In genomic region chr1:15205586-15206346, GRCh38 we compare ENCODE assay signal across 23 cellular contexts. TPM values are rescaled to one million over a fixed set of nuclear protein-coding genes. Genes with fewer than 3 reads are reported as not detected.
DNase-seq lines count a peak whose midpoint lies in the region; TF ChIP-seq lines count a peak whose summit lies in the region.
"Had no signal": no experiment of that assay in that cellular context is flagged by ENCODE, and none has a peak within 500 bp of the region (broad histone marks: within the 10 kb centered on the region; RNA-seq: fewer than 3 reads in every experiment).

No MANE protein-coding gene starts in this region.

- peaks cover 31 to 45% of the 10 kb centered on the region in 2 experiments for H3K4me1 Mint-ChIP-seq in H9
- H3K4me1 Mint-ChIP-seq: activated CD4-positive, alpha-beta memory T cell treated with anti-CD3 and anti-CD28 coated beads, Interleukin-2, amount 10 ng/mL, durations not matched to agents 7 days and 5 days had no signal

- H4K8ac ChIP-seq in H9 (replicated peaks; ENCODE audit: insufficient read length, low read depth, low read length): no peak overlapping the region

- no peak overlapping the region for H2AK5ac ChIP-seq in H9 (ENCODE audit: insufficient read length, low read length)

- peak overlapping the region in 2 of 3 experiments; percentile 89 to 97; a peak in 5 of 7 replicates for H3K27ac Mint-ChIP-seq in H9
- H3K27ac Mint-ChIP-seq: activated CD4-positive, alpha-beta memory T cell treated with anti-CD3 and anti-CD28 coated beads, Interleukin-2, amount 10 ng/mL, durations not matched to agents 7 days and 5 days had no signal

- H2AFZ ChIP-seq in H9 (ENCODE audit: low read length): no peak overlapping the region

- intact Hi-C loops in adrenal gland (cut with DNase I) (loop anchor here in 1 of 2 donors (10.0 kb wide), 2 partner anchors 51 to 69 kb away; partner anchors contain the start of gene TMEM51), sigmoid colon (cut with DNase I) (no loop called here)

- H2BK120ac ChIP-seq in H9 (ENCODE audit: low read depth, low read length, poor library complexity, severe bottlenecking): no peak overlapping the region

- H3K9ac ChIP-seq in H9 (ENCODE audit: extremely low read depth, insufficient read length, low read length) (no peak overlapping the region), iPS-20b (ENCODE audit: low read depth, low read length) (peak overlapping the region; percentile 67; the same call in 1 of the 2 replicates)

- H3K79me2 ChIP-seq in H9 (ENCODE audit: insufficient read depth, low read length): no peaks in the 10 kb centered on the region

- TF ChIP-seq CTCF in H9 (conservative IDR thresholded peaks at IDR 0.05) (no peak), adrenal gland (IDR thresholded peaks at IDR 0.05) (no peak), sigmoid colon (IDR thresholded peaks at IDR 0.05) (no peak)

- H3K23me2 ChIP-seq in H9 (ENCODE audit: insufficient read length, low read depth, low read length, poor library complexity, severe bottlenecking): no peaks in the 10 kb centered on the region

- H3K4me3 Mint-ChIP-seq in H9: peak overlapping the region in 1 of 2 experiments; percentile 60; a peak in 3 of 5 replicates
- H3K4me3 Mint-ChIP-seq: activated CD4-positive, alpha-beta memory T cell treated with anti-CD3 and anti-CD28 coated beads, Interleukin-2, amount 10 ng/mL, durations not matched to agents 7 days and 5 days had no signal

- no peak overlapping the region for H3K18ac ChIP-seq in H9 (ENCODE audit: insufficient read length, low read depth, low read length)

- H2BK12ac ChIP-seq in H9 (ENCODE audit: insufficient read length, low read depth, low read length): no peak overlapping the region

- no peaks in the 10 kb centered on the region; the same call in 1 of the 2 replicates for H3K4me1 ChIP-seq in H9 (ENCODE audit: insufficient read depth, low read length)
- H3K4me1 ChIP-seq in adrenal gland (replicated peaks in 1 of 2): peaks cover 32 to 51% of the 10 kb centered on the region in 2 donors
- H3K4me1 ChIP-seq in iPS-20b (ENCODE audit: insufficient read depth, low read length): peaks cover 32% of the 10 kb centered on the region; the same call in 1 of the 2 replicates
- peaks cover 0 to 69% (median 49%) of the 10 kb centered on the region in 4 donors for H3K4me1 ChIP-seq in sigmoid colon

- no peaks in the 10 kb centered on the region for H4K20me1 ChIP-seq in H9 (ENCODE audit: control insufficient read depth, insufficient read depth, insufficient read length)

- no peak overlapping the region for H3K4me2 ChIP-seq in H9 (ENCODE audit: insufficient read depth, insufficient read length, low read length)

- H4K5ac ChIP-seq in H9 (ENCODE audit: insufficient read length, low read depth, low read length): no peak overlapping the region

- TF ChIP-seq POLR2A in adrenal gland (IDR thresholded peaks at IDR 0.05): no peak
- no peak for TF ChIP-seq POLR2A in sigmoid colon (IDR thresholded peaks at IDR 0.05)

- TF ChIP-seq EP300 in sigmoid colon (IDR thresholded peaks at IDR 0.05): no peak

- H3T11ph ChIP-seq in H9 (ENCODE audit: low read length): no peak overlapping the region

- H3K14ac ChIP-seq in H9 (ENCODE audit: insufficient read depth, low read length): no peak overlapping the region

- H2BK20ac ChIP-seq in H9 (ENCODE audit: low read depth, low read length, poor library complexity, severe bottlenecking): no peak overlapping the region

- H2BK5ac ChIP-seq in H9 (ENCODE audit: insufficient read length, low read length): no peak overlapping the region

- no peaks in the 10 kb centered on the region for H3K79me1 ChIP-seq in H9 (ENCODE audit: insufficient read depth, low read depth, low read length, poor library complexity, severe bottlenecking)

- H3K36me3 ChIP-seq in adrenal gland (replicated peaks in 1 of 2): no peaks in the 10 kb centered on the region
- no peaks in the 10 kb centered on the region for H3K36me3 ChIP-seq in iPS-20b (ENCODE audit: insufficient read depth, low read depth, low read length)
- H3K36me3 ChIP-seq in sigmoid colon: no peaks in the 10 kb centered on the region
- H3K36me3 ChIP-seq: esophagus muscularis mucosa, lower lobe of right lung had no signal

- H3K23ac ChIP-seq in H9 (ENCODE audit: insufficient read length, low read depth, low read length): no peak overlapping the region

- no CpG with 5 or more reads among the region's 12 CpGs for WGBS in H9 (ENCODE audit: extremely low coverage, insufficient read length, low lambda C conversion rate)
- 73 to 81% (median 79%) methylated on average over 12 of the region's 12 CpGs for WGBS in adrenal gland, 4 donors
- 88 to 90% methylated on average over 12 of the region's 12 CpGs for WGBS in sigmoid colon, 2 donors

- H3K9me3 ChIP-seq in H9 (ENCODE audit: control insufficient read depth, low read depth, low read length) (no peaks in the 10 kb centered on the region), adrenal gland (replicated peaks in 1 of 3) (no peaks in the 10 kb centered on the region), iPS-20b (ENCODE audit: insufficient read depth, low read depth, low read length) (no peaks in the 10 kb centered on the region), sigmoid colon (no peaks in the 10 kb centered on the region)
- H3K9me3 ChIP-seq: esophagus muscularis mucosa, lower lobe of right lung, testis had no signal

- H3K9me3 Mint-ChIP-seq in H9: no peaks in the 10 kb centered on the region; a peak in 1 of 5 replicates
- H3K9me3 Mint-ChIP-seq: activated CD4-positive, alpha-beta memory T cell treated with anti-CD3 and anti-CD28 coated beads, Interleukin-2, amount 10 ng/mL, durations not matched to agents 7 days and 5 days had no signal

- H3K36me3 Mint-ChIP-seq in H9 (ENCODE audit: insufficient read depth in 1 of 3, low read depth in 3 of 3): no peaks in the 10 kb centered on the region

- no peaks in the 10 kb centered on the region for H3K27me3 Mint-ChIP-seq in H9 (ENCODE audit: low read depth)

- H3K27ac ChIP-seq in H9 (ENCODE audit: insufficient read length, low read depth, low read length) (no peak overlapping the region), adrenal gland (peak overlapping the region in 3 of 5 donors; percentile 44 to 64 (median 58)), iPS-20b (ENCODE audit: low read length) (peak overlapping the region; percentile 35), sigmoid colon (peak overlapping the region in 3 of 4 donors; percentile 56 to 80 (median 78))
- H3K27ac ChIP-seq: C4-2B, esophagus muscularis mucosa, HL-60, lower lobe of right lung, skin epidermis, testis had no signal

- H3K4ac ChIP-seq in H9 (ENCODE audit: low read depth, low read length): no peak overlapping the region

- no peak overlapping the region for H2BK15ac ChIP-seq in H9 (ENCODE audit: low read depth, low read length)

- no peak for DNase-seq in H9
- DNase-seq in adrenal gland: peak in 1 of 7 donors; percentile 25
- DNase-seq in sigmoid colon: peak; percentile 33
- DNase-seq in 8988T: no peak
- no peak for DNase-seq in NCI-H524 (lab: John Stamatoyannopoulos, UW)
- no peak for DNase-seq in kidney glomerular epithelial cell (lab: John Stamatoyannopoulos, UW)
- DNase-seq: activated CD4-positive, alpha-beta memory T cell treated with anti-CD3 and anti-CD28 coated beads, Interleukin-2, amount 10 ng/mL, durations not matched to agents 7 days and 5 days; cortex of kidney; foreskin melanocyte; lower lobe of right lung; NCI-H2081; NCI-H345; SHP77; stimulated activated CD4-positive, alpha-beta T cell treated with anti-CD3 and anti-CD28 coated beads, Interleukin-2, amount 100 ng/mL, for 24 hours; T1000; testis had no signal

- H3K27me3 ChIP-seq in H9 (ENCODE audit: insufficient read depth, low read length) (no peaks in the 10 kb centered on the region), adrenal gland (no peaks in the 10 kb centered on the region), iPS-20b (ENCODE audit: insufficient read depth, low read length) (no peaks in the 10 kb centered on the region), sigmoid colon (no peaks in the 10 kb centered on the region)
- H3K27me3 ChIP-seq: esophagus muscularis mucosa, testis had no signal

- no peak overlapping the region for H4K91ac ChIP-seq in H9 (ENCODE audit: insufficient read length, low read depth, low read length)

- H3K4me3 ChIP-seq in adrenal gland (no peak overlapping the region), iPS-20b (ENCODE audit: low read length) (peak overlapping the region; percentile 39; the same call in 1 of the 2 replicates), sigmoid colon (no peak overlapping the region)
- H3K4me3 ChIP-seq: esophagus muscularis mucosa, lower lobe of right lung, skin epidermis, testis had no signal

- H3K56ac ChIP-seq in H9 (ENCODE audit: insufficient read length, low read depth, low read length): no peak overlapping the region

RNA-seq across cellular contexts. Expression of gene FHAD1, which starts 41.3 kb away (rescaled TPM):
- total RNA-seq in H9 (2021) (1.2 and 1.9 TPM in 2 replicates), adrenal gland (1 to 10 TPM in 1 of 8 donors, under 1 TPM in 6, not detected in 1; 0.09 to 1.2 (median 0.55) TPM), sigmoid colon (1 to 10 TPM in 1 of 4 donors, under 1 TPM in 1, not detected in 2; 0.27 to 1.1 TPM)
- polyA plus RNA-seq in adrenal gland (1 to 10 TPM in 1 of 3 donors, under 1 TPM in 2; 0.24 to 1.6 (median 0.90) TPM), sigmoid colon (1 to 10 TPM in 1 of 3 donors, under 1 TPM in 2; 0.70 to 1.8 (median 0.92) TPM)
- total RNA-seq: IMR-90, OCI-LY7 had no signal
- polyA plus RNA-seq: IMR-90 had no signal

RNA-seq across cellular contexts. Expression of gene TMEM51, which starts 52.2 kb away (rescaled TPM):
- total RNA-seq in H9 (2021): 4.6 and 4.8 TPM in 2 replicates
- total RNA-seq in adrenal gland: 10 to 100 TPM; 25.0 to 46.5 (median 35.8) TPM
- 10 to 100 TPM; 14.6 to 35.9 (median 19.7) TPM for polyA plus RNA-seq in adrenal gland
- 10 to 100 TPM; 12.3 to 20.7 (median 16.3) TPM for total RNA-seq in sigmoid colon
- polyA plus RNA-seq in sigmoid colon: 10 to 100 TPM in 1 of 3 donors, 1 to 10 TPM in 2; 8.8 to 15.3 (median 9.6) TPM
- total RNA-seq: activated CD4-positive, alpha-beta memory T cell treated with anti-CD3 and anti-CD28 coated beads, Interleukin-2, amount 10 ng/mL, durations not matched to agents 7 days and 5 days; OCI-LY7 had no signal
